In the genomic region with DNA sequence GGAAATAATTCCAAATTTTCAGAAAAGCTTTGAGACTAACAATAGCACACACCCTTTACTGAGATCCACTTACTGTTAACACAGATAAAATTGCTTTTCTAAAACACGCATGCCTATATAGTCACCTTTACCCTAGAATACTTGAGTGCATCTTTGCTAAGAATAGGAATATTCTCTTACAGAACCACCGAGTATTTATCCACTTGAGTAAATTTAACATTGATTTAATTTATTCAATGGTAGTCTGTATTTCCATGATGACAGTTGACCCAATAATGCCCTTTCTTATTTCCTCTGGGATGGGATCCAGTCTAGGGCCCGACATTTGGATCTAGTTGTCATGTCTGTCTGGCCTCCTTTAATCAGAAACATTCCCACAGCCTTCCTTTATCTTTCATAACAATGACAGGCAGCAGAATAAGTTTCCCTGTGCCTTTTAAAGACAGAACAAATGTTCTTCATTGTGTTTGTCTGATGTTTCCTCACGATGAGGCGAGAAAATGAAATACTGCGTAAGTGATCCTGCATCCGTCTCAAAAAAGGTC, we compare ENCODE assay signal across 36 cellular contexts. TPM values are rescaled to one million over a fixed set of nuclear protein-coding genes. Genes with fewer than 3 reads are reported as not detected.
"Had no signal": no experiment of that assay in that cellular context is flagged by ENCODE, and none has a peak within 500 bp of the region (broad histone marks: within the 10 kb centered on the region; RNA-seq: fewer than 3 reads in every experiment).

No MANE protein-coding gene starts in this region.

- H3K9ac ChIP-seq: KMS-11 had no signal

- ATAC-seq: activated CD8-positive, alpha-beta T cell treated with anti-CD3 and anti-CD28 coated beads, Interleukin-2, amount 10 ng/mL, durations not matched to agents 7 days and 5 days; Panc1; T-cell; T-helper 17 cell had no signal

- H3K36me3 Mint-ChIP-seq: activated naive CD4-positive, alpha-beta T cell treated with anti-CD3 and anti-CD28 coated beads, Interleukin-2, amount 50 U/mL, for 24 hours; T-cell had no signal

- H3K27ac Mint-ChIP-seq: activated B cell treated with CpG ODN at 0.5 μM for 24 hours; activated CD8-positive, alpha-beta T cell treated with anti-CD3 and anti-CD28 coated beads, Interleukin-2, amount 10 ng/mL, durations not matched to agents 7 days and 5 days; activated naive CD4-positive, alpha-beta T cell treated with anti-CD3 and anti-CD28 coated beads, Interleukin-2, amount 50 U/mL, for 24 hours; activated naive CD8-positive, alpha-beta T cell treated with anti-CD3 and anti-CD28 coated beads, Interleukin-2, amount 10 ng/mL, durations not matched to agents 7 days and 5 days; activated T-cell treated with anti-CD3 and anti-CD28 coated beads, Interleukin-2, amount 50 U/mL, for 24 hours; activated T-helper 2 cell treated with anti-CD3 and anti-CD28 coated beads, Interferon-gamma antibody, Interleukin-2, Interleukin-4, amounts not matched to agents 10 μg/mL and 5 μg/mL and 100 μg/mL, durations not matched to agents 14 hours and 24 hours and 36 hours; T-cell had no signal

- H3K27me3 Mint-ChIP-seq: activated B cell treated with CpG ODN at 0.5 μM for 24 hours; activated naive CD4-positive, alpha-beta T cell treated with anti-CD3 and anti-CD28 coated beads, Interleukin-2, amount 50 U/mL, for 24 hours; activated naive CD8-positive, alpha-beta T cell treated with anti-CD3 and anti-CD28 coated beads, Interleukin-2, amount 10 ng/mL, durations not matched to agents 7 days and 5 days; activated T-cell treated with anti-CD3 and anti-CD28 coated beads, Interleukin-2, amount 50 U/mL, for 24 hours; central memory CD8-positive, alpha-beta T cell; T-cell; T-helper 17 cell had no signal

- H3K4me3 Mint-ChIP-seq: activated B cell treated with CpG ODN at 0.5 μM for 24 hours; activated CD8-positive, alpha-beta T cell treated with anti-CD3 and anti-CD28 coated beads, Interleukin-2, amount 10 ng/mL, durations not matched to agents 7 days and 5 days; activated naive CD4-positive, alpha-beta T cell treated with anti-CD3 and anti-CD28 coated beads, Interleukin-2, amount 50 U/mL, for 24 hours; activated naive CD8-positive, alpha-beta T cell treated with anti-CD3 and anti-CD28 coated beads, Interleukin-2, amount 10 ng/mL, durations not matched to agents 7 days and 5 days; activated T-cell treated with anti-CD3 and anti-CD28 coated beads, Interleukin-2, amount 50 U/mL, for 24 hours; central memory CD8-positive, alpha-beta T cell; T-cell; T-helper 17 cell had no signal

- H3K9me3 ChIP-seq: ascending aorta, SJCRH30 had no signal

- H3K4me3 ChIP-seq: ascending aorta, cardiac muscle cell, SJCRH30, SK-N-MC had no signal

- H3K27ac ChIP-seq: ascending aorta, cardiac muscle cell, KMS-11, SJCRH30, SK-N-MC, VCaP had no signal

- H3K4me1 ChIP-seq: ascending aorta, SJCRH30 had no signal

- H3K27me3 ChIP-seq: ascending aorta, cardiac muscle cell, SJCRH30 had no signal

- H3K36me3 ChIP-seq: ascending aorta, cardiac muscle cell, SJCRH30 had no signal

- H3K4me2 ChIP-seq: KMS-11 had no signal

- H3K9me3 Mint-ChIP-seq: activated B cell treated with CpG ODN at 0.5 μM for 24 hours; activated naive CD4-positive, alpha-beta T cell treated with anti-CD3 and anti-CD28 coated beads, Interleukin-2, amount 50 U/mL, for 24 hours; activated T-cell treated with anti-CD3 and anti-CD28 coated beads, Interleukin-2, amount 50 U/mL, for 24 hours; activated T-helper 2 cell treated with anti-CD3 and anti-CD28 coated beads, Interferon-gamma antibody, Interleukin-2, Interleukin-4, amounts not matched to agents 10 μg/mL and 5 μg/mL and 100 μg/mL, durations not matched to agents 14 hours and 24 hours and 36 hours; central memory CD8-positive, alpha-beta T cell; T-cell had no signal

- DNase-seq: activated B cell treated with CpG ODN at 0.5 μM for 24 hours; activated CD4-positive, alpha-beta T cell treated with anti-CD3 and anti-CD28 coated beads for 4 hours; activated CD4-positive, CD25-positive, alpha-beta regulatory T cell treated with anti-CD3 and anti-CD28 coated beads, Interleukin-2, amount 50 U/mL, for 72 hours; activated CD8-positive, alpha-beta T cell treated with anti-CD3 and anti-CD28 coated beads, Interleukin-2, amount 10 ng/mL, durations not matched to agents 7 days and 5 days; activated gamma-delta T cell; activated naive CD4-positive, alpha-beta T cell treated with Interleukin-2 at 50 U/mL for 16 hours; activated naive CD8-positive, alpha-beta T cell treated with anti-CD3 and anti-CD28 coated beads, Interleukin-2, amount 10 ng/mL, durations not matched to agents 7 days and 5 days; activated T-cell treated with anti-CD3 and anti-CD28 coated beads, Interleukin-2, amount 50 U/mL, for 24 hours; amygdala; MM.1S; MV-4-11; NCI-H1092; NCI-H1436 treated with DMSO at 0.1 percent for 48 hours; NCI-H1694 treated with DMSO at 0.1 percent for 48 hours; NCI-H2029; NCI-H2107; NCI-H2171; NCI-H226; NCI-H446 treated with DMSO at 0.1 percent for 48 hours; NCI-H524; SHP77; SJCRH30; T-cell; T-helper 17 cell; T-helper 9 cell had no signal

RNA-seq across cellular contexts. Expression of gene ERVFRD-1, which starts 56.6 kb away (rescaled TPM):
- total RNA-seq: activated B cell treated with CpG ODN at 0.5 μM for 24 hours; activated CD8-positive, alpha-beta T cell treated with anti-CD3 and anti-CD28 coated beads, Interleukin-2, amount 10 ng/mL, durations not matched to agents 7 days and 5 days; activated naive CD8-positive, alpha-beta T cell treated with anti-CD3 and anti-CD28 coated beads, Interleukin-2, amount 10 ng/mL, durations not matched to agents 7 days and 5 days; activated T-helper 2 cell treated with anti-CD3 and anti-CD28 coated beads, Interferon-gamma antibody, Interleukin-2, Interleukin-4, amounts not matched to agents 10 μg/mL and 5 μg/mL and 100 μg/mL, durations not matched to agents 14 hours and 24 hours and 36 hours; ascending aorta; cardiac muscle cell; LHCN-M2; RPMI7951; SJCRH30; T-helper 17 cell had no signal
